8 cellular contexts compared by ENCODE assay signal in genomic region chr6:26312096-26312463, GRCh38. TPM values are rescaled to one million over a fixed set of nuclear protein-coding genes. Genes with fewer than 3 reads are reported as not detected.
A peak's percentile ranks its signal among the peaks of the same experiment; 100 is the strongest.
DNase-seq lines count a peak whose midpoint lies in the region; ATAC-seq and TF ChIP-seq lines count a peak whose summit lies in the region.

No MANE protein-coding gene starts in this region.

- H3K9me3 ChIP-seq in HEK293 (ENCODE audit: control insufficient read depth, insufficient read depth, low read depth, low read length) (no peaks in the 10 kb centered on the region), ascending aorta (no peaks in the 10 kb centered on the region), right lobe of liver (no peaks in the 10 kb centered on the region), vagina (no peaks in the 10 kb centered on the region)

- POLR2A ChIA-PET in AG04449 (lab: Yijun Ruan, JAX) = interaction anchor here (1.2 kb wide), 1 partner anchor 10 kb away, joined by 5 read pairs; no protein-coding TSS in a partner anchor
- POLR2A ChIA-PET in HEK293 (lab: Yijun Ruan, JAX) = interaction anchor here (0.9 kb wide), 1 partner anchor 27 kb away, joined by 3 read pairs; a partner anchor contains a TSS

- CTCF ChIA-PET in AG04449 (lab: Yijun Ruan, JAX) = interaction anchor here (1.1 kb wide), 1 partner anchor 10 kb away, joined by 3 read pairs; no protein-coding TSS in a partner anchor
- CTCF ChIA-PET in HEK293 (lab: Yijun Ruan, JAX) = interaction anchor here (0.6 to 2.3 kb wide), 3 partner anchors 10 to 127 kb away, joined by 3 to 9 read pairs (median 6); a partner anchor contains a TSS

- no peak for ATAC-seq in right lobe of liver
- no peak for ATAC-seq in GM18511 (IDR thresholded peaks at IDR 0.05; ENCODE audit: unreplicated experiment)

- DNase-seq in AG04449 (ENCODE audit: low read depth, low spot score) (no peak), ascending aorta (ENCODE audit: low spot score in 2 of 2) (no peak), right lobe of liver (no peak), vagina (ENCODE audit: extremely low spot score in 2 of 2) (no peak), putamen (ENCODE audit: low spot score) (no peak)
- no peak for DNase-seq in activated CD4-positive, alpha-beta T cell treated with anti-CD3 and anti-CD28 coated beads, Interleukin-2, amount 50 U/mL, for 1 hour

- H3K4me1 ChIP-seq in HEK293 (ENCODE audit: control insufficient read depth, insufficient read depth, low read length) (no peaks in the 10 kb centered on the region), ascending aorta (peaks cover 0 to 2% of the 10 kb centered on the region in 2 donors), right lobe of liver (no peaks in the 10 kb centered on the region), vagina (peaks cover 24% of the 10 kb centered on the region)

- intact Hi-C loops in ascending aorta (cut with DNase I) (loop anchor here (2.0 to 5.0 kb wide), 2 partner anchors 73 to 225 kb away; partner anchors contain the start of gene HMGN4), right lobe of liver (cut with DNase I) (no loop called here), vagina (cut with DNase I) (loop anchor here (5.0 kb wide), 1 partner anchor 240 kb away; no protein-coding TSS in a partner anchor)

- peak overlapping the region; percentile 27 for H3K27ac ChIP-seq in HEK293 (ENCODE audit: extremely low read depth, low read depth, low read length)
- H3K27ac ChIP-seq in ascending aorta = peak overlapping the region; percentile 30 to 47
- peak overlapping the region in 2 of 3 donors; percentile 11 to 25 for H3K27ac ChIP-seq in right lobe of liver
- H3K27ac ChIP-seq in vagina = peak overlapping the region; percentile 52

- H3K4me3 ChIP-seq in AG04449 (ENCODE audit: low read depth, low read length) = peak overlapping the region; percentile 54
- H3K4me3 ChIP-seq in HEK293 (ENCODE audit: low read depth, low read length) = peak overlapping the region; percentile 52
- peak overlapping the region; percentile 47 to 62 for H3K4me3 ChIP-seq in ascending aorta
- H3K4me3 ChIP-seq in right lobe of liver = peak overlapping the region in 1 of 3 donors; percentile 2
- peak overlapping the region; percentile 41 to 42 for H3K4me3 ChIP-seq in vagina

- TF ChIP-seq CTCF in AG04449 (IDR thresholded peaks at IDR 0.05; ENCODE audit: insufficient read depth, low read length, missing control alignments) (no peak), HEK293 (tag by site-specific recombination; IDR thresholded peaks at IDR 0.05) (no peak), ascending aorta (IDR thresholded peaks at IDR 0.05) (no peak), right lobe of liver (IDR thresholded peaks at IDR 0.05) (no peak), vagina (IDR thresholded peaks at IDR 0.05) (no peak)

- H3K27me3 ChIP-seq in ascending aorta = no peaks in the 10 kb centered on the region
- no peaks in the 10 kb centered on the region for H3K27me3 ChIP-seq in right lobe of liver
- no peaks in the 10 kb centered on the region for H3K27me3 ChIP-seq in vagina

- H3K36me3 ChIP-seq in HEK293 (ENCODE audit: control insufficient read depth in 2 of 2, insufficient read depth in 1 of 2, low read length in 2 of 2) (no peaks in the 10 kb centered on the region), ascending aorta (no peaks in the 10 kb centered on the region), right lobe of liver (no peaks in the 10 kb centered on the region), vagina (no peaks in the 10 kb centered on the region)

- 10% methylated on average over 6 of the region's 6 CpGs for WGBS in right lobe of liver (ENCODE audit: insufficient coverage, low coverage, low lambda C conversion rate, missing lambda C conversion rate)

- TF ChIP-seq POLR2A in right lobe of liver (IDR thresholded peaks at IDR 0.05) = no peak
- no peak for TF ChIP-seq POLR2A in vagina (IDR thresholded peaks at IDR 0.05)

TF ChIP-seq in HEK293, 187 proteins besides CTCF, POLR2A, EP300 and RAD21:
- TF ChIP-seq ZNF324 (tag by site-specific recombination; IDR thresholded peaks at IDR 0.05) (no peak), ZNF37A (tag by site-specific recombination; IDR thresholded peaks at IDR 0.05) (no peak), INSM2 (tag by site-specific recombination; IDR thresholded peaks at IDR 0.05) (no peak), SP2 (tag by site-specific recombination; IDR thresholded peaks at IDR 0.05) (no peak), ZNF24 (tag by site-specific recombination; IDR thresholded peaks at IDR 0.05) (no peak), MYNN (tag by site-specific recombination; IDR thresholded peaks at IDR 0.05; ENCODE audit: borderline replicate concordance) (no peak), ZNF311 (tag by site-specific recombination; IDR thresholded peaks at IDR 0.05; ENCODE audit: borderline replicate concordance) (no peak), ZSCAN23 (tag by site-specific recombination; IDR thresholded peaks at IDR 0.05) (no peak)

RNA-seq across cellular contexts. Expression of gene BTN3A2, which starts 52.9 kb away (rescaled TPM):
- total RNA-seq in ascending aorta = 17.2 TPM
- total RNA-seq in right lobe of liver = 10 to 100 TPM in 5 of 6 experiments, 1 to 10 TPM in 1; 7.7 to 21.6 (median 15.4) TPM
- 18.2 TPM for total RNA-seq in vagina

Comparison
In these comparisons a context has a peak if more than half of its experiments do, and no peak if none do; other contexts are left out.
1. intact Hi-C loops: an anchor here in ascending aorta (2.0 to 5.0 kb wide) and vagina (5.0 kb wide); none called in right lobe of liver.